ENCODE assay signal across 15 cellular contexts in genomic region chr4:4819213-4819606, GRCh38. TPM values are rescaled to one million over a fixed set of nuclear protein-coding genes. Genes with fewer than 3 reads are reported as not detected.
DNase-seq lines count a peak whose midpoint lies in the region; ATAC-seq and TF ChIP-seq lines count a peak whose summit lies in the region.
"Had no signal": no experiment of that assay in that cellular context is flagged by ENCODE, and none has a peak within 500 bp of the region (broad histone marks: within the 10 kb centered on the region; RNA-seq: fewer than 3 reads in every experiment).

No MANE protein-coding gene starts in this region.

- H3K9me3 Mint-ChIP-seq in brain: peaks cover 10 to 21% (median 18%) of the 10 kb centered on the region in 5 experiments
- peaks cover 5% of the 10 kb centered on the region for H3K9me3 Mint-ChIP-seq in activated CD4-positive, alpha-beta T cell treated with anti-CD3 and anti-CD28 coated beads, Interleukin-2, amount 10 ng/mL, durations not matched to agents 7 days and 5 days

- no peak for TF ChIP-seq CTCF in brain (conservative IDR thresholded peaks at IDR 0.05)

- peaks cover 13% of the 10 kb centered on the region for H3K4me1 Mint-ChIP-seq in brain
- H3K4me1 Mint-ChIP-seq in activated CD4-positive, alpha-beta T cell treated with anti-CD3 and anti-CD28 coated beads, Interleukin-2, amount 10 ng/mL, durations not matched to agents 7 days and 5 days: no peaks in the 10 kb centered on the region
- H3K4me1 Mint-ChIP-seq: CD4-positive, CD25-positive, alpha-beta regulatory T cell had no signal

- peaks cover under 1% of the 10 kb centered on the region for H3K27me3 Mint-ChIP-seq in brain
- H3K27me3 Mint-ChIP-seq in activated CD4-positive, alpha-beta T cell treated with anti-CD3 and anti-CD28 coated beads, Interleukin-2, amount 10 ng/mL, durations not matched to agents 7 days and 5 days: peaks cover 3% of the 10 kb centered on the region

- no peak for ATAC-seq in left lobe of liver
- ATAC-seq: CD8-positive, alpha-beta T cell had no signal

- H3K4me3 Mint-ChIP-seq in brain: no peak overlapping the region
- no peak overlapping the region for H3K4me3 Mint-ChIP-seq in activated CD4-positive, alpha-beta T cell treated with anti-CD3 and anti-CD28 coated beads, Interleukin-2, amount 10 ng/mL, durations not matched to agents 7 days and 5 days
- H3K4me3 Mint-ChIP-seq: B cell; CD4-positive, CD25-positive, alpha-beta regulatory T cell; CD8-positive, alpha-beta T cell; HFFc6 had no signal

- H3K27ac Mint-ChIP-seq in brain: peak overlapping the region in 3 of 5 experiments; percentile 61 to 86 (median 83)
- no peak overlapping the region for H3K27ac Mint-ChIP-seq in activated CD4-positive, alpha-beta T cell treated with anti-CD3 and anti-CD28 coated beads, Interleukin-2, amount 10 ng/mL, durations not matched to agents 7 days and 5 days
- H3K27ac Mint-ChIP-seq: B cell; CD4-positive, CD25-positive, alpha-beta regulatory T cell; CD8-positive, alpha-beta T cell; HFFc6 had no signal

- CTCF ChIA-PET in activated CD4-positive, alpha-beta T cell treated with anti-CD3 and anti-CD28 coated beads, Interleukin-2, amount 10 ng/mL, durations not matched to agents 7 days and 5 days (lab: Charles Lee): interaction anchor here (1.4 kb wide), 1 partner anchor 27 kb away, joined by 3 read pairs; no protein-coding TSS in a partner anchor

- H3K36me3 Mint-ChIP-seq in brain: peaks cover 16% of the 10 kb centered on the region
- no peaks in the 10 kb centered on the region for H3K36me3 Mint-ChIP-seq in activated CD4-positive, alpha-beta T cell treated with anti-CD3 and anti-CD28 coated beads, Interleukin-2, amount 10 ng/mL, durations not matched to agents 7 days and 5 days (ENCODE audit: low read depth)
- H3K36me3 Mint-ChIP-seq: CD4-positive, CD25-positive, alpha-beta regulatory T cell; CD8-positive, alpha-beta T cell had no signal

- peak; percentile 23 for DNase-seq in ecto neural progenitor cell (ENCODE audit: low spot score)
- DNase-seq in medulla oblongata (ENCODE audit: extremely low spot score): peak; percentile 36
- DNase-seq in DMS153 (lab: John Stamatoyannopoulos, UW): no peak
- DNase-seq in activated CD4-positive, alpha-beta T cell treated with anti-CD3 and anti-CD28 coated beads, Interleukin-2, amount 10 ng/mL, durations not matched to agents 7 days and 5 days: no peak
- DNase-seq in left lobe of liver (ENCODE audit: low spot score): no peak
- DNase-seq: CD4-positive, CD25-positive, alpha-beta regulatory T cell; CD8-positive, alpha-beta T cell; DMS 273 treated with DMSO at 0.1 percent for 48 hours; DMS53; DMS79 treated with DMSO at 0.1 percent for 48 hours; GF-D8; GOT3; HFFc6 had no signal

- POLR2A ChIA-PET in activated CD4-positive, alpha-beta T cell treated with anti-CD3 and anti-CD28 coated beads, Interleukin-2, amount 10 ng/mL, durations not matched to agents 7 days and 5 days (lab: Charles Lee): no interaction called here

RNA-seq across cellular contexts. Expression of gene MSX1, which starts 40.3 kb away (rescaled TPM):
- polyA plus RNA-seq in brain (ENCODE audit: insufficient read depth, low read depth, low replicate concordance): 4.8 TPM
- total RNA-seq in activated CD4-positive, alpha-beta T cell treated with anti-CD3 and anti-CD28 coated beads, Interleukin-2, amount 10 ng/mL, durations not matched to agents 7 days and 5 days: not detected
- 0.33 TPM for total RNA-seq in left lobe of liver
- total RNA-seq: B cell; CD8-positive, alpha-beta T cell had no signal

Comparison
In these comparisons a context has a peak if more than half of its experiments do, and no peak if none do; other contexts are left out.
1. DNase-seq: peak in ecto neural progenitor cell (single experiment) and medulla oblongata (single experiment); none in DMS153 (single experiment), activated CD4-positive, alpha-beta T cell treated with anti-CD3 and anti-CD28 coated beads, Interleukin-2, amount 10 ng/mL, durations not matched to agents 7 days and 5 days (single experiment) and left lobe of liver (single experiment).